10 cellular contexts compared by ENCODE assay signal in the genomic region with DNA sequence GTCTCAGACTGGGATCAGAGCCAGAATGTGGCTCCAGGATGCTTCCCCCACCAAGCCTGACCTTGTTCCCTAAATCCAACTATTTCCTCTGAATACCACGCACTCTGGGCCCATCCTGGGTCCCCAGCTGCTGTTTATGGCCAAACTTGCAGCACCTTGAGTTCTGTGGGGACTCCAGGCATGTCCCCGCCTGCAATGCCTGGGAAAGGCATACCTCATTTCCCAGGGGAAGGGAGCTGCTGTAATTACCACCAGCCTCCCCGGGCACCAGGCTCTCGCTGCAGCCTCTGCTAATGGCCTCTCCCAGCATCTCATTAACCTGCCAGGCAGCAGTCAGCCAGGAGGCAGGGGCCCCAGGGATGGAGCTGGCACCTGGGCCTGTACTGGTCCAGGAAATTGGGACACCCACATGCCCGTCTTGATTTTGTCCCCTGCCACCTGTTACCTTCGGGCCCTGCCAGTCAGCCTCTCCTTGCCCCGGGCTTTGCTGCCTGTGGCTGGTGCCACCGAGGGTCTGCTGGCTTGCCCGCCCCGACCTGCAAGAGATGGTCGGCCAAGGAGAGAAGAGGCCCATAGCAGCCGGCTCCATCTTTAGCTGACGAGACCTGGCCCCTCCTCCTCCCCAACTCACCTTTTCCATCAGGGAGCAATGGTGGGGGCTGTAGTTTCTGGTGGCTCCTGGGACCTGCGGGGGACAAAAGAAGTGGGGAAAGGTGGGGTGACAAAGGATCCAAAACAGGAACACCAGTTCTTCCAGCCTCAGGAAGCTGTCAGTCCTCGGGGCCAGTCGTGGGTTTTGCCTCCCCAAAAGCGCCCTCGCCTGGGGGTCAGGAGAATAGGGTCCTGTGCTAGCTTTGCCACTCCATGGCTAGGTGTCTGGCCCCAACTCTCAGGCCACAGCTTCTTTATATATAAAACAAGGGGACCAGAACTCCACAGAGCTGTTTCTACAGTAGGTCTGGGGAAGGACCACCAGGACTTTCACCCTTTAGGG. TPM values are rescaled to one million over a fixed set of nuclear protein-coding genes. Genes with fewer than 3 reads are reported as not detected.
A peak's percentile ranks its signal among the peaks of the same experiment; 100 is the strongest.
DNase-seq lines count a peak whose midpoint lies in the region; ATAC-seq and TF ChIP-seq lines count a peak whose summit lies in the region.
"Had no signal": no experiment of that assay in that cellular context is flagged by ENCODE, and none has a peak within 500 bp of the region (broad histone marks: within the 10 kb centered on the region; RNA-seq: fewer than 3 reads in every experiment).

No MANE protein-coding gene starts in this region.

- peaks cover 70% of the 10 kb centered on the region for H3K79me2 ChIP-seq in mammary epithelial cell (ENCODE audit: insufficient read depth, low read length)

- no peaks in the 10 kb centered on the region for H3K27me3 ChIP-seq in mammary epithelial cell (ENCODE audit: insufficient read depth, low read length)
- H3K27me3 ChIP-seq in skeletal muscle satellite cell (ENCODE audit: control insufficient read depth, insufficient read depth, low read length), result no peaks in the 10 kb centered on the region

- no peak overlapping the region for H2AFZ ChIP-seq in mammary epithelial cell (ENCODE audit: low read depth, low read length)

- H3K4me3 ChIP-seq in mammary epithelial cell (replicated peaks in 1 of 3; ENCODE audit: insufficient read depth in 1 of 3, low read depth in 2 of 3, low read length in 3 of 3) (peak overlapping the region in 1 of 3 experiments; percentile 81), skeletal muscle satellite cell (ENCODE audit: low read length) (no peak overlapping the region)

- no peak overlapping the region for H3K27ac ChIP-seq in mammary epithelial cell (ENCODE audit: insufficient read depth, low read depth, low read length)

- ATAC-seq in HG02798 (IDR thresholded peaks at IDR 0.05; ENCODE audit: poor library complexity, unreplicated experiment) (no peak), HG02938 (IDR thresholded peaks at IDR 0.05; ENCODE audit: unreplicated experiment) (no peak)

- TF ChIP-seq CTCF in mammary epithelial cell (conservative IDR thresholded peaks at IDR 0.05 in 1 of 2, IDR thresholded peaks at IDR 0.05 in 1 of 2; ENCODE audit: extremely low read depth in 1 of 2, insufficient read depth in 1 of 2, low read depth in 1 of 2, low read length in 2 of 2), result no peak

- dilution Hi-C loops in mammary epithelial cell (cut with HindIII; ENCODE audit: low sequenced_read_pairs), result no loop called here

- H3K9ac ChIP-seq in mammary epithelial cell (ENCODE audit: insufficient read depth, low read length), result no peak overlapping the region
- H3K9ac ChIP-seq in skeletal muscle satellite cell (ENCODE audit: low read depth, low read length), result peak overlapping the region; percentile 95

- H4K20me1 ChIP-seq in mammary epithelial cell (ENCODE audit: insufficient read depth, low read length), result no peaks in the 10 kb centered on the region

- intact Hi-C loops in mammary epithelial cell (cut with micrococcal nuclease), result no loop called here

- no TSS peak for BruUV-seq in mammary epithelial cell (replicated peaks; lab: Mats Ljungman, UMichigan)

- in situ Hi-C loops in mammary epithelial cell (cut with MboI; ENCODE audit: low sequenced_read_pairs in 2 of 2), result no loop called here

- H3K4me1 ChIP-seq in mammary epithelial cell (ENCODE audit: insufficient read depth, low read length) (peaks cover 60% of the 10 kb centered on the region), skeletal muscle satellite cell (ENCODE audit: control insufficient read depth, insufficient read depth, low read length) (peaks cover 50% of the 10 kb centered on the region)

- WGBS in mammary epithelial cell (ENCODE audit: low coverage, missing lambda C conversion rate), result 57% methylated on average over 11 of the region's 18 CpGs

- CTCF ChIA-PET in mammary epithelial cell (lab: Charles Lee; ENCODE audit: low non-redundant PET), result interaction anchor here (0.6 to 0.8 kb wide), 2 partner anchors 43 to 82 kb away, joined by 3 to 5 read pairs; no protein-coding TSS in a partner anchor

- H3K36me3 ChIP-seq in mammary epithelial cell (ENCODE audit: insufficient read depth, low read length) (peaks cover 14% of the 10 kb centered on the region), skeletal muscle satellite cell (ENCODE audit: insufficient read depth, low read length) (peaks cover 37% of the 10 kb centered on the region)

- H3K9me3 ChIP-seq in mammary epithelial cell (replicated peaks; ENCODE audit: insufficient read depth, low read length), result no peaks in the 10 kb centered on the region
- H3K9me3 ChIP-seq in skeletal muscle satellite cell (replicated peaks; ENCODE audit: low read length), result no peaks in the 10 kb centered on the region

- DNase-seq in NCI-H1092 treated with DMSO at 0.1 percent for 48 hours (lab: John Stamatoyannopoulos, UW) (peak; percentile 23), NCI-H1092 (lab: John Stamatoyannopoulos, UW) (no peak), NCI-H1436 (lab: John Stamatoyannopoulos, UW) (peak; percentile 79), mammary epithelial cell (no peak), mucosa of gallbladder (ENCODE audit: low spot score) (no peak)
- DNase-seq: 8988T, activated T-cell treated with anti-CD3 and anti-CD28 coated beads for 4 hours had no signal

- H3K4me2 ChIP-seq in mammary epithelial cell (ENCODE audit: insufficient read depth, low read depth, low read length) (peak overlapping the region; percentile 99), skeletal muscle satellite cell (ENCODE audit: low read length) (no peak overlapping the region)

RNA-seq across cellular contexts. Expression of gene CCDC9B, which starts 4.3 kb away (rescaled TPM):
- 100 to 1,000 TPM in 1 of 2 donors, 10 to 100 TPM in 1; 67.3 to 164 TPM for total RNA-seq in mammary epithelial cell
- polyA plus RNA-seq in mammary epithelial cell, result 7.4 TPM
- polyA minus RNA-seq in mammary epithelial cell, result 99.0 TPM
- 3.1 and 8.6 TPM in 2 replicates for total RNA-seq in skeletal muscle satellite cell (2012; rRNA removed)
- total RNA-seq in mucosa of gallbladder, result 107 TPM

RNA-seq across cellular contexts. Expression of gene INAFM2, which starts 12.9 kb away (rescaled TPM):
- total RNA-seq in mammary epithelial cell (10 to 100 TPM; 25.5 to 28.0 TPM), mucosa of gallbladder (44.2 TPM)
- 10.9 TPM for polyA plus RNA-seq in mammary epithelial cell
- 40.5 TPM for polyA minus RNA-seq in mammary epithelial cell
- 7.1 and 11.6 TPM in 2 replicates for total RNA-seq in skeletal muscle satellite cell (2012; rRNA removed)

RNA-seq across cellular contexts. Expression of gene PHGR1, which starts 14.4 kb away (rescaled TPM):
- total RNA-seq in mammary epithelial cell (not detected), mucosa of gallbladder (9.1 TPM)
- polyA plus RNA-seq in mammary epithelial cell, result not detected
- polyA minus RNA-seq in mammary epithelial cell, result not detected
- total RNA-seq in skeletal muscle satellite cell (2012; rRNA removed), result not detected in 2 replicates

RNA-seq across cellular contexts. Expression of gene DISP2, which starts 21.6 kb away (rescaled TPM):
- total RNA-seq in mammary epithelial cell (1 to 10 TPM in 1 of 2 donors, under 1 TPM in 1; under 0.01 to 1.6 TPM), mucosa of gallbladder (3.5 TPM)
- polyA plus RNA-seq in mammary epithelial cell, result 0.54 TPM
- polyA minus RNA-seq in mammary epithelial cell, result 0.47 TPM
- under 0.01 TPM in 2 replicates for total RNA-seq in skeletal muscle satellite cell (2012; rRNA removed)

RNA-seq across cellular contexts. Expression of gene PLCB2, which starts 28.7 kb away (rescaled TPM):
- total RNA-seq in mammary epithelial cell (1 to 10 TPM in 1 of 2 donors, under 1 TPM in 1; 0.67 to 1.4 TPM), mucosa of gallbladder (36.4 TPM)
- 0.97 TPM for polyA plus RNA-seq in mammary epithelial cell
- polyA minus RNA-seq in mammary epithelial cell, result not detected
- 0.22 and 0.76 TPM in 2 replicates for total RNA-seq in skeletal muscle satellite cell (2012; rRNA removed)

Comparison
In these comparisons a context has a peak if more than half of its experiments do, and no peak if none do; other contexts are left out.
1. DNase-seq: peak in NCI-H1092 treated with DMSO at 0.1 percent for 48 hours (single experiment) and NCI-H1436 (single experiment); none in NCI-H1092 (single experiment), mammary epithelial cell (single experiment) and mucosa of gallbladder (single experiment).
2. RNA of gene PHGR1, which starts 14.4 kb away (total RNA-seq): 9.1 TPM in mucosa of gallbladder (single experiment); not detected in mammary epithelial cell; every median in the first group is over 10 times any median in the second.